Comparison of ENCODE assay signal across 9 cellular contexts in genomic region chr17:81395600-81396277, GRCh38. TPM values are rescaled to one million over a fixed set of nuclear protein-coding genes. Genes with fewer than 3 reads are reported as not detected.
DNase-seq lines count a peak whose midpoint lies in the region; ATAC-seq and TF ChIP-seq lines count a peak whose summit lies in the region.
"Had no signal": no experiment of that assay in that cellular context is flagged by ENCODE, and none has a peak within 500 bp of the region (broad histone marks: within the 10 kb centered on the region; RNA-seq: fewer than 3 reads in every experiment).

No MANE protein-coding gene starts in this region.

- intact Hi-C loops in lower leg skin (cut with DNase I; ENCODE audit: low total_unique reads), result loop anchor here (5.0 kb wide), 1 partner anchor 117 kb away; the partner anchor contains the start of gene ACTG1

- TF ChIP-seq POLR2A in lower leg skin (IDR thresholded peaks at IDR 0.05) (no peak), tibial nerve (IDR thresholded peaks at IDR 0.05) (no peak)

- 0 to 1% methylated on average over 37 of the region's 43 CpGs for WGBS in lower leg skin, 2 donors
- WGBS in tibial nerve, 2 donors, result 1% methylated on average over 28 to 43 of the region's 43 CpGs

- H3K27me3 Mint-ChIP-seq in activated T-cell treated with anti-CD3 and anti-CD28 coated beads, Interleukin-2, amount 50 U/mL, for 24 hours, result peaks cover 69% of the 10 kb centered on the region

- H3K9me3 Mint-ChIP-seq in activated T-cell treated with anti-CD3 and anti-CD28 coated beads, Interleukin-2, amount 50 U/mL, for 24 hours, result no peaks in the 10 kb centered on the region

- ATAC-seq in HG02938 (IDR thresholded peaks at IDR 0.05; ENCODE audit: unreplicated experiment), result no peak
- no peak for ATAC-seq in GM19455 (IDR thresholded peaks at IDR 0.05; ENCODE audit: unreplicated experiment)

- DNase-seq in activated T-cell treated with anti-CD3 and anti-CD28 coated beads, Interleukin-2, amount 50 U/mL, for 24 hours, result no peak
- no peak for DNase-seq in activated T-cell treated with anti-CD3 and anti-CD28 coated beads, Interleukin-2, amount 50 U/mL, for 1 hour
- DNase-seq in lower leg skin (ENCODE audit: low spot score in 2 of 2) (no peak), tibial nerve (ENCODE audit: low spot score in 2 of 2) (no peak), AG08395 (ENCODE audit: low spot score) (no peak)

- H3K36me3 ChIP-seq in tibial nerve, result no peaks in the 10 kb centered on the region

- TF ChIP-seq EP300 in tibial nerve (IDR thresholded peaks at IDR 0.05), result no peak

- peak overlapping the region; percentile 63 for H3K4me3 Mint-ChIP-seq in activated T-cell treated with anti-CD3 and anti-CD28 coated beads, Interleukin-2, amount 50 U/mL, for 24 hours

- peaks cover 37% of the 10 kb centered on the region for H3K4me1 Mint-ChIP-seq in activated T-cell treated with anti-CD3 and anti-CD28 coated beads, Interleukin-2, amount 50 U/mL, for 24 hours (ENCODE audit: low read depth)

- no peaks in the 10 kb centered on the region for H3K36me3 Mint-ChIP-seq in activated T-cell treated with anti-CD3 and anti-CD28 coated beads, Interleukin-2, amount 50 U/mL, for 24 hours (ENCODE audit: low read depth)

- H3K27me3 ChIP-seq in tibial nerve, result no peaks in the 10 kb centered on the region

- no peaks in the 10 kb centered on the region for H3K9me3 ChIP-seq in tibial nerve

- peak overlapping the region; percentile 39 for H3K4me3 ChIP-seq in lower leg skin (ENCODE audit: low read depth, poor library complexity, severe bottlenecking)
- H3K4me3 ChIP-seq in tibial nerve, result peak overlapping the region; percentile 49 to 89 (median 70)

- peaks cover 0 to 45% (median 31%) of the 10 kb centered on the region in 4 donors for H3K4me1 ChIP-seq in tibial nerve

- no peak for TF ChIP-seq CTCF in lower leg skin (IDR thresholded peaks at IDR 0.05)
- no peak for TF ChIP-seq CTCF in tibial nerve (IDR thresholded peaks at IDR 0.05)

- H3K27ac Mint-ChIP-seq in activated T-cell treated with anti-CD3 and anti-CD28 coated beads, Interleukin-2, amount 50 U/mL, for 24 hours, result peak overlapping the region; percentile 88

- peak overlapping the region; percentile 76 for H3K27ac ChIP-seq in angular gyrus (ENCODE audit: low read depth, low read length)
- peak overlapping the region; percentile 83 to 98 (median 94) for H3K27ac ChIP-seq in tibial nerve

RNA-seq across cellular contexts. Expression of gene BAHCC1, which starts 0.5 kb away (rescaled TPM):
- 10 to 100 TPM in 2 of 4 donors, 1 to 10 TPM in 2; 4.1 to 14.2 (median 10.0) TPM for total RNA-seq in lower leg skin
- total RNA-seq in tibial nerve, result 10 to 100 TPM; 15.1 to 38.7 (median 27.4) TPM
- total RNA-seq: activated CD8-positive, alpha-beta memory T cell treated with anti-CD3 and anti-CD28 coated beads for 36 hours had no signal
